In genomic region chr19:531753-532571, GRCh38 we compare ENCODE assay signal across 8 cellular contexts. TPM values are rescaled to one million over a fixed set of nuclear protein-coding genes. Genes with fewer than 3 reads are reported as not detected.
DNase-seq lines count a peak whose midpoint lies in the region; ATAC-seq, FAIRE-seq and TF ChIP-seq lines count a peak whose summit lies in the region.

Gene CDC34 (plus strand): TSS chr19:531760. CDS start chr19:531932, 172 bp downstream.

- DNase-seq in GM12892 (ENCODE audit: insufficient read length): peak; percentile 66
- DNase-seq in GM23338 (ENCODE audit: low spot score): no peak
- DNase-seq in activated gamma-delta T cell treated with Interleukin-2 at 50 U/mL for 16 hours: no peak
- DNase-seq in NK-92 (lab: John Stamatoyannopoulos, UW; ENCODE audit: unreplicated experiment): no peak

- peak within 1 kb of the TSS; percentile 87 for H3K4me3 Mint-ChIP-seq in GM23338

- H3K9ac ChIP-seq in OCI-LY3 (ENCODE audit: low read length) (peak within 1 kb of the TSS; percentile 87), duodenal mucosa (ENCODE audit: low read depth in 1 of 2, low read length in 2 of 2) (peak within 1 kb of the TSS; percentile 79 to 82)

- peak within 1 kb of the TSS; percentile 81; the same call in 1 of the 2 replicates for H2AFZ ChIP-seq in GM23338
- peak within 1 kb of the TSS; percentile 75 for H2AFZ ChIP-seq in OCI-LY3 (ENCODE audit: low read depth, low read length)

- H3K27ac ChIP-seq in GM23338 (ENCODE audit: low read depth) (peak within 1 kb of the TSS; percentile 66; the same call in 1 of the 2 replicates), OCI-LY3 (ENCODE audit: low read length) (peak within 1 kb of the TSS; percentile 51), duodenal mucosa (ENCODE audit: low read depth, low read length) (peak within 1 kb of the TSS; percentile 93), urinary bladder (ENCODE audit: low read depth) (peak within 1 kb of the TSS; percentile 98)

- no peaks in the 10 kb centered on the region for H3K9me2 ChIP-seq in GM23338 (ENCODE audit: insufficient read depth)

- peak within 1 kb of the TSS; percentile 92 for H3K27ac Mint-ChIP-seq in GM23338

- peaks cover 9% of the 10 kb centered on the region for H3K4me1 Mint-ChIP-seq in GM23338

- peaks cover 16% of the 10 kb centered on the region for H3K27me3 Mint-ChIP-seq in GM23338 (ENCODE audit: insufficient read depth, low read depth, poor library complexity)

- H3K36me3 ChIP-seq in GM23338 (ENCODE audit: insufficient read depth) (no peaks in the 10 kb centered on the region; the same call in 1 of the 2 replicates), OCI-LY3 (replicated peaks; ENCODE audit: low read depth, low read length) (peaks cover 9% of the 10 kb centered on the region), duodenal mucosa (ENCODE audit: control insufficient read depth in 1 of 2, insufficient read depth in 2 of 2, low read length in 2 of 2) (peaks cover 0 to 10% of the 10 kb centered on the region in 2 donors), urinary bladder (ENCODE audit: insufficient read depth) (peaks cover 3% of the 10 kb centered on the region)

- H4K20me1 ChIP-seq in GM23338 (replicated peaks; ENCODE audit: insufficient read depth) (peaks cover 17% of the 10 kb centered on the region), OCI-LY3 (ENCODE audit: insufficient read depth, low read length) (peaks cover 21% of the 10 kb centered on the region)

- peaks cover 13% of the 10 kb centered on the region for H3F3A ChIP-seq in GM23338 (replicated peaks; ENCODE audit: low read depth)

- ATAC-seq in GM23338: peak; percentile 4

- H3K36me3 Mint-ChIP-seq in GM23338 (ENCODE audit: low read depth): peaks cover 10% of the 10 kb centered on the region; the same call in 2 of the 3 replicates

- WGBS in urinary bladder: under 1% methylated on average over 84 of the region's 84 CpGs

- H3K4me1 ChIP-seq in GM23338 (ENCODE audit: insufficient read depth): no peaks in the 10 kb centered on the region; the same call in 1 of the 2 replicates
- H3K4me1 ChIP-seq in OCI-LY3 (ENCODE audit: low read length): peaks cover 11% of the 10 kb centered on the region
- H3K4me1 ChIP-seq in duodenal mucosa (ENCODE audit: control insufficient read depth in 1 of 2, insufficient read depth in 2 of 2, low read length in 2 of 2): peaks cover 12 to 14% of the 10 kb centered on the region in 2 donors
- peaks cover 26% of the 10 kb centered on the region for H3K4me1 ChIP-seq in mononuclear cell (ENCODE audit: insufficient read depth, low read length)
- H3K4me1 ChIP-seq in urinary bladder (ENCODE audit: insufficient read depth): peaks cover 2% of the 10 kb centered on the region

- H3K79me2 ChIP-seq in GM23338 (replicated peaks; ENCODE audit: insufficient read depth): peaks cover 25% of the 10 kb centered on the region
- H3K79me2 ChIP-seq in OCI-LY3 (ENCODE audit: low read length): peaks cover 41% of the 10 kb centered on the region

- H3K27me3 ChIP-seq in GM23338 (ENCODE audit: insufficient read depth) (no peaks in the 10 kb centered on the region), OCI-LY3 (ENCODE audit: low read depth, low read length) (0 out of 2 replicates have a peak, but pooled peaks cover under 1% of the 10 kb centered on the region), duodenal mucosa (ENCODE audit: control insufficient read depth in 1 of 2, insufficient read depth in 2 of 2, low read length in 2 of 2) (peaks cover 0 to 2% of the 10 kb centered on the region in 2 donors), mononuclear cell (ENCODE audit: insufficient read depth, low read length) (no peaks in the 10 kb centered on the region)

- H3K9me3 Mint-ChIP-seq in GM23338: 0 out of 3 replicates have a peak, but pooled peaks cover 2% of the 10 kb centered on the region

- TF ChIP-seq CTCF in GM23338 (conservative IDR thresholded peaks at IDR 0.05; ENCODE audit: low read depth in 2 of 2) (no peak), OCI-LY3 (IDR thresholded peaks at IDR 0.05; ENCODE audit: low read depth, low read length) (no peak)

- H3K4me3 ChIP-seq in GM23338 (peak within 1 kb of the TSS; percentile 98), OCI-LY3 (ENCODE audit: low read length) (peak within 1 kb of the TSS; percentile 93), duodenal mucosa (ENCODE audit: low read depth in 1 of 2, low read length in 2 of 2) (peak within 1 kb of the TSS; percentile 75 to 89), mononuclear cell (ENCODE audit: low read length) (peak within 1 kb of the TSS; percentile 77), urinary bladder (ENCODE audit: low read depth, low read length) (peak within 1 kb of the TSS; percentile 79)

- FAIRE-seq in GM12892 (lab: Jason Lieb, UNC): no peak

- H3K9me3 ChIP-seq in OCI-LY3 (ENCODE audit: insufficient read depth, low read length): no peaks in the 10 kb centered on the region
- no peaks in the 10 kb centered on the region for H3K9me3 ChIP-seq in duodenal mucosa (ENCODE audit: control insufficient read depth in 1 of 2, low read length in 2 of 2)
- H3K9me3 ChIP-seq in mononuclear cell (ENCODE audit: low read depth, low read length): no peaks in the 10 kb centered on the region

- H3K4me2 ChIP-seq in GM23338 (peak within 1 kb of the TSS; percentile 94), OCI-LY3 (ENCODE audit: low read length) (peak within 1 kb of the TSS; percentile 72)

- peak; percentile 78; the same call in 1 of the 2 replicates for TF ChIP-seq POLR2A in GM12892 (IDR thresholded peaks at IDR 0.05; ENCODE audit: low read depth, low read length)

TF ChIP-seq in GM23338, 12 proteins besides CTCF, POLR2A, EP300 and RAD21 (continues in another document):
- no peak for TF ChIP-seq EZH2phosphoT487 (IDR thresholded peaks at IDR 0.05; ENCODE audit: unreplicated experiment)
- no peak for TF ChIP-seq REST (IDR thresholded peaks at IDR 0.05; ENCODE audit: unreplicated experiment)
- no peak for TF ChIP-seq ZNF114 (CRISPR knock-in tag; IDR thresholded peaks at IDR 0.05)

RNA-seq across cellular contexts. Expression of gene CDC34, which starts in this region (rescaled TPM):
- 22.1 TPM for polyA plus RNA-seq in GM12892 (2012; ENCODE audit: missing spikeins)
- 146 and 148 TPM in 2 replicates for total RNA-seq in GM23338 (2014; rRNA removed; shearing (Covaris generic))
- polyA plus RNA-seq in GM23338 (2016; fragmentation: Nextera tagmentation; extraction: Ambion mirVana) (114 and 118 TPM in 2 replicates), urinary bladder (89.8 TPM)
- total RNA-seq in mononuclear cell (20.5 TPM), urinary bladder (30.4 TPM)
